1 cellular context compared by ENCODE assay signal in genomic region chr18:66599190-66599589, GRCh38.
TF ChIP-seq lines count a peak whose summit lies in the region.

No MANE protein-coding gene starts in this region.

TF ChIP-seq in HepG2, 621 proteins besides CTCF, POLR2A, EP300 and RAD21:
- TF ChIP-seq SOX13 (IDR thresholded peaks at IDR 0.05), result no peak
- peak in 1 of 2 experiments; percentile 39; a peak in 2 of 4 replicates for TF ChIP-seq SOX13 (CRISPR knock-in tag; conservative IDR thresholded peaks at IDR 0.05 in 1 of 2, IDR thresholded peaks at IDR 0.05 in 1 of 2)
- no peak for TF ChIP-seq ZNF382 (CRISPR knock-in tag; IDR thresholded peaks at IDR 0.05; ENCODE audit: borderline replicate concordance)
